In genomic region chr17:20992987-20993862, GRCh38 we compare ENCODE assay signal across 8 cellular contexts. TPM values are rescaled to one million over a fixed set of nuclear protein-coding genes. Genes with fewer than 3 reads are reported as not detected.
DNase-seq lines count a peak whose midpoint lies in the region; ATAC-seq, FAIRE-seq and TF ChIP-seq lines count a peak whose summit lies in the region.

No MANE protein-coding gene starts in this region.

- peak overlapping the region; percentile 55 for H3K9ac ChIP-seq in adipocyte (ENCODE audit: low read length)

- peak; percentile 96 for DNase-seq in ELF-1 (ENCODE audit: low read depth, low spot score)
- peak; percentile 70 for DNase-seq in Jurkat, Clone E6-1 (ENCODE audit: low read depth, low spot score)
- peak; percentile 16 for DNase-seq in SKM-1 (lab: John Stamatoyannopoulos, UW; ENCODE audit: unreplicated experiment)
- peak; percentile 86 for DNase-seq in adipocyte (ENCODE audit: low read depth)
- peak; percentile 71 to 87 for DNase-seq in cardiac muscle cell (ENCODE audit: low read depth in 1 of 2, low spot score in 1 of 2)
- DNase-seq in progenitor cell of endocrine pancreas (ENCODE audit: low spot score, unreplicated experiment) = peak; percentile 78
- DNase-seq in urothelium cell line (ENCODE audit: low spot score) = peak; percentile 89

- no peak overlapping the region for H3K4me3 Mint-ChIP-seq in progenitor cell of endocrine pancreas (ENCODE audit: low read depth)

- FAIRE-seq in urothelium cell line (lab: Jason Lieb, UNC) = peak; percentile 78

- TF ChIP-seq CTCF in cardiac muscle cell (IDR thresholded peaks at IDR 0.05; ENCODE audit: low read depth, low read length) (peak; percentile 97), progenitor cell of endocrine pancreas (IDR thresholded peaks at IDR 0.05; ENCODE audit: unreplicated experiment) (peak; percentile 90)

- no peaks in the 10 kb centered on the region for H3K36me3 Mint-ChIP-seq in progenitor cell of endocrine pancreas (ENCODE audit: insufficient read depth)

- H3K27ac ChIP-seq in cardiac muscle cell = peak overlapping the region; percentile 94

- H3K36me3 ChIP-seq in adipocyte (ENCODE audit: control insufficient read depth, insufficient read depth, low read length, severe bottlenecking) (peaks cover 2% of the 10 kb centered on the region), cardiac muscle cell (no peaks in the 10 kb centered on the region)

- H3K9me3 ChIP-seq in adipocyte (ENCODE audit: control insufficient read depth, low read length) (no peaks in the 10 kb centered on the region), cardiac muscle cell (ENCODE audit: low read depth) (no peaks in the 10 kb centered on the region)

- ATAC-seq in GM21528 (IDR thresholded peaks at IDR 0.05; ENCODE audit: low FRiP score, unreplicated experiment) = no peak

- H3K27ac Mint-ChIP-seq in progenitor cell of endocrine pancreas = peak overlapping the region; percentile 99

- no peaks in the 10 kb centered on the region for H3K27me3 Mint-ChIP-seq in progenitor cell of endocrine pancreas

- H3K4me1 ChIP-seq in adipocyte (ENCODE audit: control insufficient read depth, insufficient read depth, low read length) (peaks cover 9% of the 10 kb centered on the region), cardiac muscle cell (ENCODE audit: low read depth) (peaks cover 28% of the 10 kb centered on the region)

- H3K27me3 ChIP-seq in adipocyte (replicated peaks; ENCODE audit: control insufficient read depth, insufficient read depth, low read length) (peaks cover 14% of the 10 kb centered on the region), cardiac muscle cell (no peaks in the 10 kb centered on the region)

- no peak overlapping the region for H3K4me3 ChIP-seq in Jurkat, Clone E6-1 (ENCODE audit: low read length)
- H3K4me3 ChIP-seq in adipocyte (ENCODE audit: low read length) = no peak overlapping the region
- H3K4me3 ChIP-seq in cardiac muscle cell = no peak overlapping the region

- peaks cover 9% of the 10 kb centered on the region for H3K4me1 Mint-ChIP-seq in progenitor cell of endocrine pancreas (ENCODE audit: low read depth)

- H3K9me3 Mint-ChIP-seq in progenitor cell of endocrine pancreas (ENCODE audit: low read depth) = no peaks in the 10 kb centered on the region

RNA-seq across cellular contexts. Expression of gene USP22, which starts 49.6 kb away (rescaled TPM):
- 100 TPM for polyA plus RNA-seq in Jurkat, Clone E6-1 (2012; ENCODE audit: insufficient read depth, insufficient read length)
- 256 and 280 TPM in 2 replicates for total RNA-seq in cardiac muscle cell
- polyA plus RNA-seq in cardiac muscle cell = 153 and 182 TPM in 2 replicates
- 368 and 373 TPM in 2 replicates for total RNA-seq in progenitor cell of endocrine pancreas

Comparison
In these comparisons a context has a peak if more than half of its experiments do, and no peak if none do; other contexts are left out.
1. DNase-seq: peak in every context shown above with its lines; median percentile 96 in ELF-1; 89 in urothelium cell line; 86 in adipocyte; 79 in cardiac muscle cell; 78 in progenitor cell of endocrine pancreas; 70 in Jurkat, Clone E6-1; 16 in SKM-1.